In the genomic region with DNA sequence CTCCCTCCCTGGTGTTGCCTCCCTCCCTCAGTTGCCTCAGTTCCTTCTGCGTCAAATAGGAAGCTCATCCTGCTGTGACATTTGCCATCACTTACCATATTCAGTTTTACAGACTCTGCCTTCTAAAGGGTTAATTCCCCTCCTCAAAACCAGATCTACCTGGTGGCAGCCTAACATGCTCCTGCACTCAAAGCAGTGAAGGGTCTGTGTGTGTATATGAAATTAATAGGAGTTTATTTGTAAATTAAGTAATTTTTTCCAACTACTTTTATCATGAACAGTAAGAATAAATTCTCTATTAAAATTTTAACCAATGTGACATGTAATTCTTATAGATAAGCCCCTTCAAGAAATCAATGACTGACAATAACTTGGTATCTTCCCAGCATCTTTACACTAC, we compare ENCODE assay signal across 17 cellular contexts.
DNase-seq lines count a peak whose midpoint lies in the region; ATAC-seq and TF ChIP-seq lines count a peak whose summit lies in the region.
"Had no signal": no experiment of that assay in that cellular context is flagged by ENCODE, and none has a peak within 500 bp of the region (broad histone marks: within the 10 kb centered on the region; RNA-seq: fewer than 3 reads in every experiment).

No MANE protein-coding gene starts in this region.

- H3K27me3 Mint-ChIP-seq in brain = no peaks in the 10 kb centered on the region

- no TSS peak for BruUV-seq in HCT116 (replicated peaks; lab: Mats Ljungman, UMichigan)

- no peaks in the 10 kb centered on the region for H3K9me3 ChIP-seq in AG04450 (ENCODE audit: control insufficient read depth, insufficient read depth, low read length)
- no peaks in the 10 kb centered on the region for H3K9me3 ChIP-seq in HCT116 (ENCODE audit: control insufficient read depth in 1 of 2, insufficient read depth in 1 of 2, low read depth in 1 of 2, low read length in 2 of 2)
- H3K9me3 ChIP-seq in esophagus muscularis mucosa = no peaks in the 10 kb centered on the region

- no peaks in the 10 kb centered on the region for H3K36me3 Mint-ChIP-seq in brain
- H3K36me3 Mint-ChIP-seq: CD14-positive monocyte, immature natural killer cell had no signal

- POLR2A ChIA-PET in AG04450 (lab: Yijun Ruan, JAX) = no interaction called here
- POLR2A ChIA-PET in HCT116 (lab: Charles Lee) = no interaction called here

- H3K4me3 ChIP-seq in AG04450 (ENCODE audit: low read depth, low read length) (no peak overlapping the region), HCT116 (replicated peaks in 1 of 2; ENCODE audit: low read depth in 1 of 2, low read length in 2 of 2) (no peak overlapping the region), esophagus muscularis mucosa (no peak overlapping the region)

- TF ChIP-seq RAD21 in HCT116 (IDR thresholded peaks at IDR 0.05; ENCODE audit: low read depth) = peak; percentile 60

- CTCF ChIA-PET in AG04450 (lab: Charles Lee) (interaction anchor here (0.6 to 2.1 kb wide), 19 partner anchors 8 to 302 kb away, joined by 3 to 17 read pairs (median 4); no protein-coding TSS in a partner anchor), HCT116 (lab: Charles Lee) (interaction anchor here (1.2 kb wide), 2 partner anchors 11 to 499 kb away, joined by 3 read pairs; no protein-coding TSS in a partner anchor)

- H4K20me1 ChIP-seq in HCT116 (ENCODE audit: insufficient read depth) = no peaks in the 10 kb centered on the region

- ATAC-seq in HCT116 (peak; percentile 59), GM21619 (IDR thresholded peaks at IDR 0.05; ENCODE audit: unreplicated experiment) (no peak)
- ATAC-seq: esophagus mucosa had no signal

- RAD21 ChIA-PET in HCT116 (lab: Charles Lee; ENCODE audit: low non-redundant PET in 1 of 2, low total read pairs in 2 of 2, uncharacterized antibody in 2 of 2, unreplicated experiment in 2 of 2) = no interaction called here

- TF ChIP-seq POLR2A in HCT116 (IDR thresholded peaks at IDR 0.05; ENCODE audit: borderline replicate concordance, extremely low read depth, insufficient read depth, insufficient read length) (no peak), esophagus muscularis mucosa (IDR thresholded peaks at IDR 0.05; ENCODE audit: low read depth) (no peak)

- 73% methylated on average over 1 of the region's 1 CpG for WGBS in esophagus muscularis mucosa

- intact Hi-C loops in HCT116 (cut with micrococcal nuclease) (loop anchor here (5.0 kb wide), 2 partner anchors 113 to 222 kb away; no protein-coding TSS in a partner anchor), esophagus muscularis mucosa (cut with DNase I) (no loop called here)

- H3K27ac ChIP-seq in AG04450 (ENCODE audit: low read depth, low read length) (no peak overlapping the region), HCT116 (ENCODE audit: low read depth, low read length) (no peak overlapping the region), esophagus muscularis mucosa (replicated peaks in 1 of 4) (no peak overlapping the region)

- H3K79me2 ChIP-seq in HCT116 (ENCODE audit: insufficient read depth, low read length) = no peaks in the 10 kb centered on the region

- no peaks in the 10 kb centered on the region for H3K9me2 ChIP-seq in HCT116 (ENCODE audit: insufficient read depth)

- H3K4me1 ChIP-seq in HCT116 (ENCODE audit: control insufficient read depth in 1 of 2, insufficient read depth in 2 of 2, low read length in 2 of 2) (no peaks in the 10 kb centered on the region), esophagus muscularis mucosa (no peaks in the 10 kb centered on the region)

- no peak for TF ChIP-seq EP300 in esophagus muscularis mucosa (IDR thresholded peaks at IDR 0.05)

- TF ChIP-seq CTCF in AG04450 (IDR thresholded peaks at IDR 0.05; ENCODE audit: low read depth, low read length) (peak; percentile 67), HCT116 (IDR thresholded peaks at IDR 0.05 in 2 of 3, conservative IDR thresholded peaks at IDR 0.05 in 1 of 3; ENCODE audit: borderline replicate concordance in 1 of 3, insufficient read depth in 1 of 3, low read depth in 2 of 3, low read length in 2 of 3) (peak; percentile 51 to 77 (median 74); a peak in 5 of 6 replicates), brain (conservative IDR thresholded peaks at IDR 0.05) (peak; percentile 41), esophagus muscularis mucosa (IDR thresholded peaks at IDR 0.05) (no peak)

- DNase-seq in AG04450 (ENCODE audit: low read depth, low spot score) (no peak), HCT116 (ENCODE audit: low read depth, low spot score) (peak; percentile 3), kidney glomerular epithelial cell (lab: John Stamatoyannopoulos, UW) (peak; percentile 8), NCI-H345 treated with DMSO at 0.1 percent for 48 hours (lab: John Stamatoyannopoulos, UW; ENCODE audit: unreplicated experiment) (no peak), DMS 273 treated with DMSO at 0.1 percent for 48 hours (lab: John Stamatoyannopoulos, UW) (no peak), esophagus muscularis mucosa (ENCODE audit: extremely low spot score) (no peak)
- DNase-seq: activated gamma-delta T cell; H7; immature natural killer cell; NCI-H1105 treated with DMSO at 0.1 percent for 48 hours; NCI-H526 treated with DMSO at 0.1 percent for 48 hours; stimulated activated CD4-positive, alpha-beta T cell treated with anti-CD3 and anti-CD28 coated beads, Interleukin-2, amount 100 ng/mL, for 24 hours had no signal

- H3K27me3 ChIP-seq in AG04450 (ENCODE audit: control insufficient read depth, insufficient read depth, low read length) (no peaks in the 10 kb centered on the region), HCT116 (ENCODE audit: insufficient read depth, low read length) (no peaks in the 10 kb centered on the region), esophagus muscularis mucosa (no peaks in the 10 kb centered on the region)

- H3K4me1 Mint-ChIP-seq in brain = peaks cover 32% of the 10 kb centered on the region
- H3K4me1 Mint-ChIP-seq: central memory CD8-positive, alpha-beta T cell had no signal

- H2AFZ ChIP-seq in HCT116 (ENCODE audit: low read depth, low read length, poor library complexity, severe bottlenecking) = no peak overlapping the region

- H3K4me2 ChIP-seq in HCT116 (ENCODE audit: low read length) = no peak overlapping the region

- H3K4me3 Mint-ChIP-seq in brain = no peak overlapping the region
- H3K4me3 Mint-ChIP-seq: CD14-positive monocyte; central memory CD8-positive, alpha-beta T cell; immature natural killer cell had no signal

- H3K27ac Mint-ChIP-seq in brain = peak overlapping the region in 1 of 5 experiments; percentile 48

- no peaks in the 10 kb centered on the region for H3K9me3 Mint-ChIP-seq in brain
- H3K9me3 Mint-ChIP-seq: CD14-positive monocyte, immature natural killer cell had no signal

- no peaks in the 10 kb centered on the region for H3K36me3 ChIP-seq in HCT116 (ENCODE audit: control insufficient read depth in 1 of 2, insufficient read depth in 2 of 2, low read length in 2 of 2)
- peaks cover 4 to 20% (median 17%) of the 10 kb centered on the region in 4 donors for H3K36me3 ChIP-seq in esophagus muscularis mucosa

- H3K9ac ChIP-seq in HCT116 (ENCODE audit: low read length) = no peak overlapping the region

TF ChIP-seq in HCT116, 20 proteins besides CTCF, POLR2A, EP300 and RAD21:
- TF ChIP-seq EGR1 (IDR thresholded peaks at IDR 0.05; ENCODE audit: low read depth) (no peak), EZH2phosphoT487 (IDR thresholded peaks at IDR 0.05; ENCODE audit: borderline replicate concordance) (no peak), SIN3A (IDR thresholded peaks at IDR 0.05; ENCODE audit: low read depth) (no peak), SRF (IDR thresholded peaks at IDR 0.05; ENCODE audit: low read depth) (no peak), ZNF274 (IDR thresholded peaks at IDR 0.05; ENCODE audit: low read depth, low read length) (no peak), CEBPB (IDR thresholded peaks at IDR 0.05; ENCODE audit: low read depth) (no peak), EZH2 (IDR thresholded peaks at IDR 0.05) (no peak), YY1 (IDR thresholded peaks at IDR 0.05; ENCODE audit: extremely low read depth, insufficient replicate concordance, low read depth, low read length) (no peak)
- TF ChIP-seq, protein P1, sequence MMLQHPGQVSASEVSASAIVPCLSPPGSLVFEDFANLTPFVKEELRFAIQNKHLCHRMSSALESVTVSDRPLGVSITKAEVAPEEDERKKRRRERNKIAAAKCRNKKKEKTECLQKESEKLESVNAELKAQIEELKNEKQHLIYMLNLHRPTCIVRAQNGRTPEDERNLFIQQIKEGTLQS (IDR thresholded peaks at IDR 0.05) = no peak
- TF ChIP-seq, protein P2, sequence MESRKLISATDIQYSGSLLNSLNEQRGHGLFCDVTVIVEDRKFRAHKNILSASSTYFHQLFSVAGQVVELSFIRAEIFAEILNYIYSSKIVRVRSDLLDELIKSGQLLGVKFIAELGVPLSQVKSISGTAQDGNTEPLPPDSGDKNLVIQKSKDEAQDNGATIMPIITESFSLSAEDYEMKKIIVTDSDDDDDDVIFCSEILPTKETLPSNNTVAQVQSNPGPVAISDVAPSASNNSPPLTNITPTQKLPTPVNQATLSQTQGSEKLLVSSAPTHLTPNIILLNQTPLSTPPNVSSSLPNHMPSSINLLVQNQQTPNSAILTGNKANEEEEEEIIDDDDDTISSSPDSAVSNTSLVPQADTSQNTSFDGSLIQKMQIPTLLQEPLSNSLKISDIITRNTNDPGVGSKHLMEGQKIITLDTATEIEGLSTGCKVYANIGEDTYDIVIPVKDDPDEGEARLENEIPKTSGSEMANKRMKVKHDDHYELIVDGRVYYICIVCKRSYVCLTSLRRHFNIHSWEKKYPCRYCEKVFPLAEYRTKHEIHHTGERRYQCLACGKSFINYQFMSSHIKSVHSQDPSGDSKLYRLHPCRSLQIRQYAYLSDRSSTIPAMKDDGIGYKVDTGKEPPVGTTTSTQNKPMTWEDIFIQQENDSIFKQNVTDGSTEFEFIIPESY (IDR thresholded peaks at IDR 0.05; ENCODE audit: extremely low read depth, insufficient replicate concordance, low read length) = no peak
TF ChIP-seq in HCT116: peak in this region for 0.

Comparison
In these comparisons a context has a peak if more than half of its experiments do, and no peak if none do; other contexts are left out.
1. DNase-seq: peak in HCT116 (single experiment) and kidney glomerular epithelial cell (single experiment); none in AG04450 (single experiment), NCI-H345 treated with DMSO at 0.1 percent for 48 hours (single experiment), DMS 273 treated with DMSO at 0.1 percent for 48 hours (single experiment) and esophagus muscularis mucosa (single experiment).
2. CTCF ChIP-seq: peak in AG04450 (single experiment), HCT116 (3 of 3) and brain (2 of 2); none in esophagus muscularis mucosa (0 of 3).